9 cellular contexts compared by ENCODE assay signal in the genomic region with DNA sequence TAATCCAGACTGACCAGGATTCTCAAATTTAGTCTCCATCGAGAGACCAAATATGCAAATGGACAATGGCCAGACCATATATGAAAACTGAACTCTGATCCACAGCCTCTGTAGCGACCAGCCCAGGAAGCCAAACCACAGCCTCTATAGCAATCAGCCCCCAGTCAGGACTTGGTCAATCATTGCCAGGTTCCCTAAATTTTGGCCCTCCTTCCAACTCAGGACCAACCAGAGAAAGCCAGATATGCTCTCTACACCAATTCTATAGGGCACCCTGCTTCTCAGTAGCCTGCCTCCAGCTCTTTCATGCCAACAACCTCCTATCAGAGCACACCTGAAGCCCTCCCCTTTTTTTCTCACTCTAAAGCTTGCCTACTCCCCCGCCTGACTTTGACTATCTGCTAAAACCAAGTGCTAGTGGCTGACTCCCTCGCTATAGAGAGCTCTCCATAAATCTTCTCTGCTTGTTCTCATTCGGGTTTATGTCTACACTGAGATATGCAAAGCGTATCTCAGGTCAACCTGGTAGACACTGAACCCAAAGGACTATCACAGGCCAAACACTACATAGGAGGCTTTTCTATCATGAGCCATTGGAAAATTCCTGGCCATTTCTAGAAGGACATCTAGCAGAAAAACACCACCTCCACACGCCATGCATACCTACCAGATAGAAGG.
DNase-seq lines count a peak whose midpoint lies in the region; ATAC-seq and TF ChIP-seq lines count a peak whose summit lies in the region.
"Had no signal": no experiment of that assay in that cellular context is flagged by ENCODE, and none has a peak within 500 bp of the region (broad histone marks: within the 10 kb centered on the region; RNA-seq: fewer than 3 reads in every experiment).

No MANE protein-coding gene starts in this region.

- H3K27me3 ChIP-seq in SU-DHL-6 (ENCODE audit: low read length), result no peaks in the 10 kb centered on the region
- H3K27me3 ChIP-seq in esophagus muscularis mucosa, result no peaks in the 10 kb centered on the region
- H3K27me3 ChIP-seq in MG63, result no peaks in the 10 kb centered on the region

- peaks cover 0 to 4% (median 0%) of the 10 kb centered on the region in 4 donors for H3K4me1 ChIP-seq in esophagus muscularis mucosa

- H3K27ac ChIP-seq in SU-DHL-6 (ENCODE audit: low read depth, low read length), result peak overlapping the region; percentile 86
- no peak overlapping the region for H3K27ac ChIP-seq in esophagus muscularis mucosa (replicated peaks in 1 of 4)

- TF ChIP-seq EP300 in esophagus muscularis mucosa (IDR thresholded peaks at IDR 0.05), result no peak

- peak overlapping the region; percentile 72 for H3K4me2 ChIP-seq in SU-DHL-6 (ENCODE audit: low read depth, low read length, poor library complexity, severe bottlenecking)

- ATAC-seq in GM19328 (IDR thresholded peaks at IDR 0.05; ENCODE audit: unreplicated experiment) (peak; percentile 56), HG02973 (IDR thresholded peaks at IDR 0.05; ENCODE audit: unreplicated experiment) (peak; percentile 47)

- peaks cover 10% of the 10 kb centered on the region for H3K27me3 Mint-ChIP-seq in progenitor cell of endocrine pancreas

- DNase-seq in progenitor cell of endocrine pancreas (ENCODE audit: low spot score, unreplicated experiment), result no peak
- DNase-seq in esophagus muscularis mucosa (ENCODE audit: extremely low spot score), result no peak
- no peak for DNase-seq in NCI-H446 (lab: John Stamatoyannopoulos, UW)
- DNase-seq in NOMO-1 treated with dmso at 0.1 percent for 144 hours (lab: John Stamatoyannopoulos, UW; ENCODE audit: unreplicated experiment), result no peak
- DNase-seq in MG63, result no peak
- DNase-seq: hippocampal formation had no signal

- H3K27ac Mint-ChIP-seq in progenitor cell of endocrine pancreas, result peak overlapping the region; percentile 23

- intact Hi-C loops in esophagus muscularis mucosa (cut with DNase I), result no loop called here

- H3K9ac ChIP-seq in SU-DHL-6 (ENCODE audit: low read length), result peak overlapping the region; percentile 34

- H3F3A ChIP-seq in SU-DHL-6 (ENCODE audit: insufficient read depth), result peaks cover 40% of the 10 kb centered on the region

- TF ChIP-seq CTCF in SU-DHL-6 (IDR thresholded peaks at IDR 0.05; ENCODE audit: insufficient read depth, low read length, poor library complexity, severe bottlenecking) (no peak), progenitor cell of endocrine pancreas (IDR thresholded peaks at IDR 0.05; ENCODE audit: unreplicated experiment) (no peak), esophagus muscularis mucosa (IDR thresholded peaks at IDR 0.05) (no peak)

- H3K36me3 Mint-ChIP-seq in progenitor cell of endocrine pancreas (ENCODE audit: insufficient read depth), result no peaks in the 10 kb centered on the region

- H3K9me2 ChIP-seq in SU-DHL-6 (replicated peaks; ENCODE audit: insufficient read depth, low read length), result no peaks in the 10 kb centered on the region

- no peaks in the 10 kb centered on the region for H3K79me2 ChIP-seq in SU-DHL-6 (ENCODE audit: insufficient read depth, low read length)

- H3K4me3 Mint-ChIP-seq in progenitor cell of endocrine pancreas (ENCODE audit: low read depth), result no peak overlapping the region

- peaks cover 48% of the 10 kb centered on the region for H3K4me1 Mint-ChIP-seq in progenitor cell of endocrine pancreas (ENCODE audit: low read depth)

- H4K20me1 ChIP-seq in SU-DHL-6 (ENCODE audit: low read depth, low read length), result no peaks in the 10 kb centered on the region

- no peak for TF ChIP-seq POLR2A in esophagus muscularis mucosa (IDR thresholded peaks at IDR 0.05; ENCODE audit: low read depth)

- no peak overlapping the region for H2AFZ ChIP-seq in SU-DHL-6 (ENCODE audit: low read depth, low read length, severe bottlenecking)

- H3K9me3 Mint-ChIP-seq in progenitor cell of endocrine pancreas (ENCODE audit: low read depth), result no peaks in the 10 kb centered on the region

- 90% methylated on average over 7 of the region's 7 CpGs for WGBS in esophagus muscularis mucosa

- H3K36me3 ChIP-seq in SU-DHL-6 (ENCODE audit: low read length), result no peaks in the 10 kb centered on the region
- no peaks in the 10 kb centered on the region for H3K36me3 ChIP-seq in esophagus muscularis mucosa
- H3K36me3 ChIP-seq in MG63, result no peaks in the 10 kb centered on the region

- no peak overlapping the region for H3K4me3 ChIP-seq in SU-DHL-6 (ENCODE audit: insufficient read depth, low read length, poor library complexity, severe bottlenecking)
- no peak overlapping the region for H3K4me3 ChIP-seq in esophagus muscularis mucosa
- H3K4me3 ChIP-seq in MG63, result no peak overlapping the region

- H3K9me3 ChIP-seq in SU-DHL-6 (ENCODE audit: insufficient read depth, low read length), result no peaks in the 10 kb centered on the region
- no peaks in the 10 kb centered on the region for H3K9me3 ChIP-seq in esophagus muscularis mucosa
- no peaks in the 10 kb centered on the region for H3K9me3 ChIP-seq in MG63
